ENCODE assay signal across 10 cellular contexts in the genomic region with DNA sequence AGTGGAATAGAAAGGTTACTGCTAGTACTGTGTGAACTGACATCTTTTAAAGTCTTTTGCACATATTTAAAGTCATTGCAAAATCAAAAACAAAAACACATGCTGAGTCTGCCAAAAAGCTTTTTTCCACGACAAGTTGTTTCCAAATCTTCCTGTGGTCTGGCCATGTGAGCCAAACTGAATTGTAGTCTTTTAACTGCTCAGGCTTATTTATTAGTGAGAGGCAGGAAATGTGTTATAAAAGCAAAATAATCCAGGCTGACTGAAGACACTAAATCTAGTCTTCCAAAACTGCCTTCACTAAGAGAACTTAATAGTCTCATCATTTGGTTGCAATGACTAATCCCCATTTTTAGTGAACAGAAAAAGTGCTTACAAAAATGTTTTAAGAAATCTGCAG. TPM values are rescaled to one million over a fixed set of nuclear protein-coding genes. Genes with fewer than 3 reads are reported as not detected.
DNase-seq lines count a peak whose midpoint lies in the region; ATAC-seq, FAIRE-seq and TF ChIP-seq lines count a peak whose summit lies in the region.
"Had no signal": no experiment of that assay in that cellular context is flagged by ENCODE, and none has a peak within 500 bp of the region (broad histone marks: within the 10 kb centered on the region; RNA-seq: fewer than 3 reads in every experiment).

No MANE protein-coding gene starts in this region.

- peaks cover 37% of the 10 kb centered on the region for H3K4me1 Mint-ChIP-seq in central memory CD8-positive, alpha-beta T cell
- peaks cover 37 to 75% (median 67%) of the 10 kb centered on the region in 7 donors for H3K4me1 Mint-ChIP-seq in naive thymus-derived CD4-positive, alpha-beta T cell

- H3K27me3 Mint-ChIP-seq in central memory CD8-positive, alpha-beta T cell, result no peaks in the 10 kb centered on the region
- no peaks in the 10 kb centered on the region for H3K27me3 Mint-ChIP-seq in naive thymus-derived CD4-positive, alpha-beta T cell

- no peak for ATAC-seq in HCT116
- ATAC-seq in central memory CD8-positive, alpha-beta T cell (replicated peaks; ENCODE audit: extremely low read depth, poor library complexity, severe bottlenecking), result no peak
- no peak for ATAC-seq in naive thymus-derived CD4-positive, alpha-beta T cell

- CTCF ChIA-PET in HCT116 (lab: Charles Lee), result no interaction called here
- CTCF ChIA-PET in naive thymus-derived CD4-positive, alpha-beta T cell (lab: Charles Lee), result no interaction called here

- TF ChIP-seq CTCF in AG09309 (IDR thresholded peaks at IDR 0.05; ENCODE audit: control insufficient read depth, insufficient read depth, low read depth, low read length, missing control alignments) (no peak), HCT116 (IDR thresholded peaks at IDR 0.05 in 2 of 3, conservative IDR thresholded peaks at IDR 0.05 in 1 of 3; ENCODE audit: borderline replicate concordance in 1 of 3, insufficient read depth in 1 of 3, low read depth in 2 of 3, low read length in 2 of 3) (no peak), prostate gland (IDR thresholded peaks at IDR 0.05) (no peak)

- intact Hi-C loops in HCT116 (cut with micrococcal nuclease) (no loop called here), prostate gland (cut with DNase I) (no loop called here)
- intact Hi-C loops in naive thymus-derived CD4-positive, alpha-beta T cell (cut with micrococcal nuclease), result loop anchor here (2.0 to 10.0 kb wide), 3 partner anchors 16 to 574 kb away; a partner anchor contains a TSS

- no peak overlapping the region for H2AFZ ChIP-seq in HCT116 (ENCODE audit: low read depth, low read length, poor library complexity, severe bottlenecking)

- no peaks in the 10 kb centered on the region for H3K27me3 ChIP-seq in HCT116 (ENCODE audit: insufficient read depth, low read length)
- no peaks in the 10 kb centered on the region for H3K27me3 ChIP-seq in naive thymus-derived CD4-positive, alpha-beta T cell (ENCODE audit: control insufficient read depth in 2 of 2, insufficient read depth in 2 of 2, low read length in 2 of 2)
- H3K27me3 ChIP-seq in prostate gland (replicated peaks; ENCODE audit: insufficient read depth), result no peaks in the 10 kb centered on the region

- no peaks in the 10 kb centered on the region for H3K9me3 Mint-ChIP-seq in central memory CD8-positive, alpha-beta T cell
- peaks cover 0 to 2% (median 0%) of the 10 kb centered on the region in 11 donors for H3K9me3 Mint-ChIP-seq in naive thymus-derived CD4-positive, alpha-beta T cell

- peaks cover 26% of the 10 kb centered on the region for H3K36me3 Mint-ChIP-seq in central memory CD8-positive, alpha-beta T cell (ENCODE audit: insufficient read depth)
- peaks cover 0 to 30% (median 10%) of the 10 kb centered on the region in 5 donors for H3K36me3 Mint-ChIP-seq in naive thymus-derived CD4-positive, alpha-beta T cell

- H3K9me2 ChIP-seq in HCT116 (ENCODE audit: insufficient read depth), result no peaks in the 10 kb centered on the region

- WGBS in prostate gland, result 8% methylated on average over 1 of the region's 1 CpG

- H3K9ac ChIP-seq in HCT116 (ENCODE audit: low read length), result no peak overlapping the region

- peak overlapping the region; percentile 91 for H3K4me3 Mint-ChIP-seq in central memory CD8-positive, alpha-beta T cell
- H3K4me3 Mint-ChIP-seq in naive thymus-derived CD4-positive, alpha-beta T cell, result peak overlapping the region; percentile 34 to 96 (median 92)

- no peak for TF ChIP-seq POLR2A in HCT116 (IDR thresholded peaks at IDR 0.05; ENCODE audit: borderline replicate concordance, extremely low read depth, insufficient read depth, insufficient read length)
- TF ChIP-seq POLR2A in prostate gland (IDR thresholded peaks at IDR 0.05), result no peak

- H3K27ac ChIP-seq in HCT116 (ENCODE audit: low read depth, low read length) (no peak overlapping the region), prostate gland (no peak overlapping the region)
- H3K27ac ChIP-seq in naive thymus-derived CD4-positive, alpha-beta T cell (ENCODE audit: low read depth, low read length), result peak overlapping the region; percentile 96

- POLR2A ChIA-PET in HCT116 (lab: Charles Lee), result no interaction called here
- POLR2A ChIA-PET in naive thymus-derived CD4-positive, alpha-beta T cell (lab: Charles Lee), result no interaction called here

- H3K4me2 ChIP-seq in HCT116 (ENCODE audit: low read length), result peak overlapping the region; percentile 71; the same call in 1 of the 2 replicates

- BruUV-seq in HCT116 (replicated peaks; lab: Mats Ljungman, UMichigan), result no TSS peak

- no peaks in the 10 kb centered on the region for H3K36me3 ChIP-seq in HCT116 (ENCODE audit: control insufficient read depth in 1 of 2, insufficient read depth in 2 of 2, low read length in 2 of 2)
- H3K36me3 ChIP-seq in naive thymus-derived CD4-positive, alpha-beta T cell (ENCODE audit: control insufficient read depth in 2 of 3, insufficient read depth in 3 of 3, low read length in 3 of 3), result no peaks in the 10 kb centered on the region
- no peaks in the 10 kb centered on the region for H3K36me3 ChIP-seq in prostate gland

- peak; percentile 82 for DNase-seq in AG09309 (ENCODE audit: low read depth)
- no peak for DNase-seq in HCT116 (ENCODE audit: low read depth, low spot score)
- no peak for DNase-seq in central memory CD8-positive, alpha-beta T cell (ENCODE audit: low spot score in 2 of 2)
- DNase-seq in naive thymus-derived CD4-positive, alpha-beta T cell, result no peak
- no peak for DNase-seq in NCI-H82 treated with DMSO at 0.1 percent for 48 hours (lab: John Stamatoyannopoulos, UW; ENCODE audit: unreplicated experiment)
- DNase-seq in HTR-8/SVneo (ENCODE audit: insufficient read length, low spot score), result no peak
- DNase-seq in DMS53 treated with DMSO at 0.1 percent for 48 hours (lab: John Stamatoyannopoulos, UW; ENCODE audit: unreplicated experiment), result no peak
- DNase-seq in prostate gland (ENCODE audit: low spot score), result no peak
- DNase-seq: NCI-H2107 had no signal

- no peak for FAIRE-seq in HTR-8/SVneo (lab: Jason Lieb, UNC)

- no peaks in the 10 kb centered on the region for H4K20me1 ChIP-seq in HCT116 (ENCODE audit: insufficient read depth)

- no peaks in the 10 kb centered on the region for H3K9me3 ChIP-seq in HCT116 (ENCODE audit: control insufficient read depth in 1 of 2, insufficient read depth in 1 of 2, low read depth in 1 of 2, low read length in 2 of 2)
- no peaks in the 10 kb centered on the region for H3K9me3 ChIP-seq in naive thymus-derived CD4-positive, alpha-beta T cell (ENCODE audit: control insufficient read depth in 2 of 3, low read length in 3 of 3)
- no peaks in the 10 kb centered on the region for H3K9me3 ChIP-seq in prostate gland

- H3K27ac Mint-ChIP-seq in central memory CD8-positive, alpha-beta T cell (ENCODE audit: low read depth), result peak overlapping the region; percentile 82
- peak overlapping the region in 8 of 9 donors; percentile 29 to 100 (median 92) for H3K27ac Mint-ChIP-seq in naive thymus-derived CD4-positive, alpha-beta T cell

- no peak for TF ChIP-seq RAD21 in HCT116 (IDR thresholded peaks at IDR 0.05; ENCODE audit: low read depth)

- H3K4me3 ChIP-seq in AG09309 (ENCODE audit: control insufficient read depth, low read depth, low read length), result no peak overlapping the region
- H3K4me3 ChIP-seq in HCT116 (replicated peaks in 1 of 2; ENCODE audit: low read depth in 1 of 2, low read length in 2 of 2), result no peak overlapping the region
- H3K4me3 ChIP-seq in naive thymus-derived CD4-positive, alpha-beta T cell (ENCODE audit: low read length), result no peak overlapping the region
- H3K4me3 ChIP-seq in prostate gland, result no peak overlapping the region

- H3K4me1 ChIP-seq in HCT116 (ENCODE audit: control insufficient read depth in 1 of 2, insufficient read depth in 2 of 2, low read length in 2 of 2), result peaks cover 7 to 21% of the 10 kb centered on the region in 2 experiments; a peak in 3 of 4 replicates
- peaks cover 13 to 26% of the 10 kb centered on the region in 2 donors for H3K4me1 ChIP-seq in naive thymus-derived CD4-positive, alpha-beta T cell (ENCODE audit: control insufficient read depth in 2 of 2, insufficient read depth in 2 of 2, low read length in 2 of 2)
- no peaks in the 10 kb centered on the region for H3K4me1 ChIP-seq in prostate gland (replicated peaks)

- peaks cover 26% of the 10 kb centered on the region for H3K79me2 ChIP-seq in HCT116 (ENCODE audit: insufficient read depth, low read length)

- RAD21 ChIA-PET in HCT116 (lab: Charles Lee; ENCODE audit: low non-redundant PET in 1 of 2, low total read pairs in 2 of 2, uncharacterized antibody in 2 of 2, unreplicated experiment in 2 of 2), result no interaction called here

TF ChIP-seq in HCT116, 20 proteins besides CTCF, POLR2A, EP300 and RAD21:
- TF ChIP-seq, protein P1, sequence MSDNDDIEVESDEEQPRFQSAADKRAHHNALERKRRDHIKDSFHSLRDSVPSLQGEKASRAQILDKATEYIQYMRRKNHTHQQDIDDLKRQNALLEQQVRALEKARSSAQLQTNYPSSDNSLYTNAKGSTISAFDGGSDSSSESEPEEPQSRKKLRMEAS (IDR thresholded peaks at IDR 0.05), result no peak

RNA-seq across cellular contexts. Expression of a gene that starts 2.3 kb away (rescaled TPM):
- total RNA-seq in HCT116 (2021; ENCODE audit: unreplicated experiment) (5.8 TPM), prostate gland (10 to 100 TPM; 18.7 to 36.6 TPM)
- 2.2 and 3.0 TPM in 2 replicates for polyA plus RNA-seq in HCT116 (2012)
- total RNA-seq in naive thymus-derived CD4-positive, alpha-beta T cell, result 10 to 100 TPM in 4 of 5 experiments, 1 to 10 TPM in 1; 7.1 to 33.9 (median 29.3) TPM
- polyA plus RNA-seq in naive thymus-derived CD4-positive, alpha-beta T cell, result 10 to 100 TPM; 28.3 to 33.0 TPM

RNA-seq across cellular contexts. Expression of a gene that starts 14.3 kb away (rescaled TPM):
- total RNA-seq in HCT116 (2021; ENCODE audit: unreplicated experiment) (not detected), prostate gland (1 to 10 TPM; 2.4 to 3.7 TPM)
- polyA plus RNA-seq in HCT116 (2012), result not detected in 2 replicates
- not detected for total RNA-seq in naive thymus-derived CD4-positive, alpha-beta T cell
- under 1 TPM; 0.15 to 0.21 TPM for polyA plus RNA-seq in naive thymus-derived CD4-positive, alpha-beta T cell

RNA-seq across cellular contexts. Expression of a gene that starts 37.0 kb away (rescaled TPM):
- total RNA-seq in HCT116 (2021; ENCODE audit: unreplicated experiment) (7.4 TPM), prostate gland (not detected)
- not detected in 2 replicates for polyA plus RNA-seq in HCT116 (2012)
- total RNA-seq in naive thymus-derived CD4-positive, alpha-beta T cell, result 10 to 100 TPM in 3 of 5 experiments, not detected in 2; 14.5 to 28.7 (median 16.6) TPM
- polyA plus RNA-seq in naive thymus-derived CD4-positive, alpha-beta T cell, result 10 to 100 TPM in 1 of 2 donors, not detected in 1; 12.4 TPM
- total RNA-seq: skeletal muscle tissue had no signal

Comparison
In these comparisons a context has a peak if more than half of its experiments do, and no peak if none do; other contexts are left out.
1. intact Hi-C loops: an anchor here in naive thymus-derived CD4-positive, alpha-beta T cell (2.0 to 10.0 kb wide); none called in HCT116 and prostate gland.